35 cellular contexts compared by ENCODE assay signal in genomic region chr1:199736646-199737045, GRCh38.
"Had no signal": no experiment of that assay in that cellular context is flagged by ENCODE, and none has a peak within 500 bp of the region (broad histone marks: within the 10 kb centered on the region; RNA-seq: fewer than 3 reads in every experiment).

No MANE protein-coding gene starts in this region.

- H3K36me3 Mint-ChIP-seq: activated naive CD4-positive, alpha-beta T cell treated with anti-CD3 and anti-CD28 coated beads, Interleukin-2, amount 10 ng/mL, durations not matched to agents 7 days and 5 days; activated naive CD4-positive, alpha-beta T cell treated with anti-CD3 and anti-CD28 coated beads, Interleukin-2, amount 50 U/mL, for 72 hours; activated naive CD8-positive, alpha-beta T cell treated with anti-CD3 and anti-CD28 coated beads, Interleukin-2, amount 10 ng/mL, durations not matched to agents 7 days and 5 days; brain had no signal

- H3K27me3 ChIP-seq: ascending aorta, breast epithelium, cardiac muscle cell, dorsolateral prefrontal cortex, esophagus squamous epithelium, gastroesophageal sphincter, heart right ventricle, hepatocyte had no signal

- H3K27ac ChIP-seq: ascending aorta, breast epithelium, cardiac muscle cell, coronary artery, dorsolateral prefrontal cortex, epithelial cell of prostate, esophagus squamous epithelium, gastroesophageal sphincter, heart right ventricle, hepatocyte, WERI-Rb-1 had no signal

- H3K79me2 ChIP-seq: hepatocyte had no signal

- H3K4me3 ChIP-seq: ascending aorta, breast epithelium, cardiac muscle cell, coronary artery, dorsolateral prefrontal cortex, esophagus squamous epithelium, gastroesophageal sphincter, heart right ventricle, hepatocyte had no signal

- H3K27me3 Mint-ChIP-seq: activated B cell treated with CpG ODN at 0.5 μM for 24 hours; activated naive CD4-positive, alpha-beta T cell treated with anti-CD3 and anti-CD28 coated beads, Interleukin-2, amount 10 ng/mL, durations not matched to agents 7 days and 5 days; brain; central memory CD8-positive, alpha-beta T cell; dendritic cell treated with granulocyte-macrophage colony-stimulating factor and Interleukin-4, amounts not matched to agents 40 ng/mL and 50 ng/mL, for 4 days; T-helper 17 cell had no signal

- H2AFZ ChIP-seq: hepatocyte had no signal

- H3K9me3 Mint-ChIP-seq: activated CD8-positive, alpha-beta T cell treated with anti-CD3 and anti-CD28 coated beads for 36 hours; activated naive CD4-positive, alpha-beta T cell treated with anti-CD3 and anti-CD28 coated beads, Interleukin-2, amount 10 ng/mL, durations not matched to agents 7 days and 5 days; activated naive CD4-positive, alpha-beta T cell treated with anti-CD3 and anti-CD28 coated beads, Interleukin-2, amount 50 U/mL, for 72 hours; activated naive CD8-positive, alpha-beta T cell treated with anti-CD3 and anti-CD28 coated beads, Interleukin-2, amount 10 ng/mL, durations not matched to agents 7 days and 5 days; activated T-cell treated with anti-CD3 and anti-CD28 coated beads, Interleukin-2, amount 50 U/mL, for 4 hours; activated T-helper 1 cell treated with anti-CD3 and anti-CD28 coated beads, Interleukin-12 subunit alpha, Interleukin-12 subunit beta, Interleukin-2, Interleukin-4 antibody, amounts not matched to agents 30 ng/mL and 10 ng/mL and 1 ng/mL, durations not matched to agents 14 hours and 24 hours and 36 hours; activated T-helper 2 cell treated with anti-CD3 and anti-CD28 coated beads, Interferon-gamma antibody, Interleukin-2, Interleukin-4, amounts not matched to agents 10 μg/mL and 5 μg/mL and 100 μg/mL, durations not matched to agents 14 hours and 24 hours and 36 hours; dendritic cell treated with granulocyte-macrophage colony-stimulating factor and Interleukin-4, amounts not matched to agents 40 ng/mL and 50 ng/mL, for 4 days; endodermal cell; T-helper 2 cell treated with Interferon-gamma antibody and Interleukin-4, amounts not matched to agents 5 μg/mL and 100 μg/mL, for 36 hours had no signal

- H3K9me3 ChIP-seq: ascending aorta, breast epithelium, esophagus squamous epithelium, gastroesophageal sphincter had no signal

- H3K27ac Mint-ChIP-seq: activated B cell treated with CpG ODN at 0.5 μM for 24 hours; activated CD8-positive, alpha-beta T cell treated with anti-CD3 and anti-CD28 coated beads for 36 hours; activated naive CD4-positive, alpha-beta T cell treated with anti-CD3 and anti-CD28 coated beads, Interleukin-2, amount 10 ng/mL, durations not matched to agents 7 days and 5 days; activated naive CD4-positive, alpha-beta T cell treated with anti-CD3 and anti-CD28 coated beads, Interleukin-2, amount 50 U/mL, for 72 hours; activated naive CD8-positive, alpha-beta T cell treated with anti-CD3 and anti-CD28 coated beads, Interleukin-2, amount 10 ng/mL, durations not matched to agents 7 days and 5 days; activated T-helper 1 cell treated with anti-CD3 and anti-CD28 coated beads, Interleukin-12 subunit alpha, Interleukin-12 subunit beta, Interleukin-2, Interleukin-4 antibody, amounts not matched to agents 30 ng/mL and 10 ng/mL and 1 ng/mL, durations not matched to agents 14 hours and 24 hours and 36 hours; activated T-helper 2 cell treated with anti-CD3 and anti-CD28 coated beads, Interferon-gamma antibody, Interleukin-2, Interleukin-4, amounts not matched to agents 10 μg/mL and 5 μg/mL and 100 μg/mL, durations not matched to agents 14 hours and 24 hours and 36 hours; brain; dendritic cell treated with granulocyte-macrophage colony-stimulating factor and Interleukin-4, amounts not matched to agents 40 ng/mL and 50 ng/mL, for 4 days; endodermal cell; T-helper 17 cell; T-helper 2 cell treated with Interferon-gamma antibody and Interleukin-4, amounts not matched to agents 5 μg/mL and 100 μg/mL, for 36 hours had no signal

- H3K4me3 Mint-ChIP-seq: activated B cell treated with CpG ODN at 0.5 μM for 24 hours; activated CD8-positive, alpha-beta T cell treated with anti-CD3 and anti-CD28 coated beads for 36 hours; activated naive CD4-positive, alpha-beta T cell treated with anti-CD3 and anti-CD28 coated beads, Interleukin-2, amount 10 ng/mL, durations not matched to agents 7 days and 5 days; activated naive CD8-positive, alpha-beta T cell treated with anti-CD3 and anti-CD28 coated beads, Interleukin-2, amount 10 ng/mL, durations not matched to agents 7 days and 5 days; activated T-cell treated with anti-CD3 and anti-CD28 coated beads, Interleukin-2, amount 50 U/mL, for 4 hours; activated T-helper 1 cell treated with anti-CD3 and anti-CD28 coated beads, Interleukin-12 subunit alpha, Interleukin-12 subunit beta, Interleukin-2, Interleukin-4 antibody, amounts not matched to agents 30 ng/mL and 10 ng/mL and 1 ng/mL, durations not matched to agents 14 hours and 24 hours and 36 hours; brain; central memory CD8-positive, alpha-beta T cell; dendritic cell treated with granulocyte-macrophage colony-stimulating factor and Interleukin-4, amounts not matched to agents 40 ng/mL and 50 ng/mL, for 4 days; endodermal cell; T-helper 17 cell; T-helper 2 cell treated with Interferon-gamma antibody and Interleukin-4, amounts not matched to agents 5 μg/mL and 100 μg/mL, for 36 hours had no signal

- H3K4me2 ChIP-seq: hepatocyte had no signal

- H3K4me1 ChIP-seq: ascending aorta, breast epithelium, esophagus squamous epithelium, gastroesophageal sphincter, heart right ventricle had no signal

- H3K4me1 Mint-ChIP-seq: activated B cell treated with CpG ODN at 0.5 μM for 24 hours; activated naive CD4-positive, alpha-beta T cell treated with anti-CD3 and anti-CD28 coated beads, Interleukin-2, amount 10 ng/mL, durations not matched to agents 7 days and 5 days; activated naive CD8-positive, alpha-beta T cell treated with anti-CD3 and anti-CD28 coated beads, Interleukin-2, amount 10 ng/mL, durations not matched to agents 7 days and 5 days; brain; central memory CD8-positive, alpha-beta T cell had no signal

- DNase-seq: activated B cell treated with CpG ODN at 0.5 μM for 24 hours; activated CD4-positive, alpha-beta T cell treated with anti-CD3 and anti-CD28 coated beads for 48 hours; activated CD4-positive, alpha-beta T cell treated with anti-CD3 and anti-CD28 coated beads, Interleukin-2, amount 50 U/mL, for 1 hour; activated CD4-positive, alpha-beta T cell treated with anti-CD3 and anti-CD28 coated beads, Interleukin-2, amount 50 U/mL, for 48 hours; activated CD8-positive, alpha-beta memory T cell treated with anti-CD3 and anti-CD28 coated beads for 24 hours; activated CD8-positive, alpha-beta T cell treated with anti-CD3 and anti-CD28 coated beads for 36 hours; activated effector memory CD4-positive, alpha-beta T cell treated with anti-CD3 and anti-CD28 coated beads, Interleukin-2, amount 50 U/mL, for 16 hours; activated naive CD4-positive, alpha-beta T cell; activated naive CD4-positive, alpha-beta T cell treated with anti-CD3 and anti-CD28 coated beads, Interleukin-2, amount 10 ng/mL, durations not matched to agents 7 days and 5 days; activated naive CD8-positive, alpha-beta T cell treated with anti-CD3 and anti-CD28 coated beads, Interleukin-2, amount 10 ng/mL, durations not matched to agents 7 days and 5 days; activated T-cell treated with anti-CD3 and anti-CD28 coated beads, Interleukin-2, amount 50 U/mL, for 4 hours; dorsolateral prefrontal cortex; effector memory CD4-positive, alpha-beta T cell; endodermal cell; esophagus squamous epithelium; foreskin melanocyte; heart right ventricle; T-helper 1 cell; T-helper 17 cell; T1000; WERI-Rb-1 had no signal

- H3K36me3 ChIP-seq: ascending aorta, breast epithelium, cardiac muscle cell, esophagus squamous epithelium, gastroesophageal sphincter, heart right ventricle, WERI-Rb-1 had no signal
